ENCODE assay signal across 14 cellular contexts in genomic region chr12:56335527-56335926, GRCh38. TPM values are rescaled to one million over a fixed set of nuclear protein-coding genes. Genes with fewer than 3 reads are reported as not detected.
A peak's percentile ranks its signal among the peaks of the same experiment; 100 is the strongest.
DNase-seq lines count a peak whose midpoint lies in the region; ATAC-seq and TF ChIP-seq lines count a peak whose summit lies in the region.
"Not testable (repeated sequence)": the region's sequence is repeated elsewhere in the genome, so short reads cannot be mapped to it uniquely, and the experiment has no call there.
"Had no signal": no experiment of that assay in that cellular context is flagged by ENCODE, and none has a peak within 500 bp of the region (broad histone marks: within the 10 kb centered on the region; RNA-seq: fewer than 3 reads in every experiment).

No MANE protein-coding gene starts in this region.

- not testable (repeated sequence) for DNase-seq in CD4-positive, alpha-beta T cell; activated B cell treated with CpG ODN at 0.5 μM for 24 hours; central memory CD8-positive, alpha-beta T cell (ENCODE audit: low spot score in 2 of 2); naive B cell; stimulated activated effector memory CD8-positive, alpha-beta T cell treated with anti-CD3 and anti-CD28 coated beads, Interleukin-12 subunit alpha, Interleukin-12 subunit beta, amount 100 ng/mL, for 72 hours (ENCODE audit: low spot score in 2 of 2)

- H3K27me3 Mint-ChIP-seq in CD4-positive, alpha-beta T cell; activated B cell treated with CpG ODN at 0.5 μM for 24 hours; activated naive CD4-positive, alpha-beta T cell treated with anti-CD3 and anti-CD28 coated beads, Interleukin-2, amount 50 U/mL, for 24 hours; central memory CD8-positive, alpha-beta T cell; naive B cell: not testable (repeated sequence)

- CTCF ChIA-PET in CD4-positive, alpha-beta T cell (lab: Charles Lee), result interaction anchor here (0.7 to 1.6 kb wide), 2 partner anchors 11 to 128 kb away, joined by 3 read pairs; no protein-coding TSS in a partner anchor
- CTCF ChIA-PET in activated B cell treated with CpG ODN at 0.5 μM for 24 hours (lab: Charles Lee), result interaction anchor here (0.9 kb wide), 1 partner anchor 129 kb away, joined by 5 read pairs; no protein-coding TSS in a partner anchor

- not testable (repeated sequence) for TF ChIP-seq CTCF in CD4-positive, alpha-beta T cell (IDR thresholded peaks at IDR 0.05); DOHH2 (IDR thresholded peaks at IDR 0.05; ENCODE audit: low read depth, low read length, poor library complexity, severe bottlenecking); activated B cell treated with CpG ODN at 0.5 μM for 24 hours (IDR thresholded peaks at IDR 0.05)

- peaks cover 23% of the 10 kb centered on the region for H3F3A ChIP-seq in DOHH2 (ENCODE audit: control insufficient read depth, insufficient read depth)

- not testable (repeated sequence) for H3K27me3 ChIP-seq in CD4-positive, alpha-beta T cell (ENCODE audit: control insufficient read depth, insufficient read depth, low read length); DOHH2 (ENCODE audit: control insufficient read depth, low read length)

- H3K9me3 Mint-ChIP-seq in CD4-positive, alpha-beta T cell; activated B cell treated with CpG ODN at 0.5 μM for 24 hours; activated naive CD4-positive, alpha-beta T cell treated with anti-CD3 and anti-CD28 coated beads, Interleukin-2, amount 50 U/mL, for 24 hours; central memory CD8-positive, alpha-beta T cell; naive B cell; stimulated activated effector memory CD8-positive, alpha-beta T cell treated with anti-CD3 and anti-CD28 coated beads, Interleukin-12 subunit alpha, Interleukin-12 subunit beta, amount 100 ng/mL, for 72 hours: not testable (repeated sequence)

- peaks cover 67% of the 10 kb centered on the region for H3K4me1 ChIP-seq in DOHH2 (ENCODE audit: control insufficient read depth, low read length)

- H3K9me3 ChIP-seq in CD4-positive, alpha-beta T cell (ENCODE audit: control insufficient read depth, low read length); DOHH2 (ENCODE audit: control insufficient read depth, insufficient read depth, low read length): not testable (repeated sequence)

- not testable (repeated sequence) for H4K20me1 ChIP-seq in DOHH2 (ENCODE audit: control insufficient read depth, insufficient read depth, low read depth, low read length)

- peaks cover 72% of the 10 kb centered on the region for H3K4me1 Mint-ChIP-seq in CD4-positive, alpha-beta T cell (ENCODE audit: low read depth)
- H3K4me1 Mint-ChIP-seq in activated B cell treated with CpG ODN at 0.5 μM for 24 hours (peaks cover 60% of the 10 kb centered on the region), naive B cell (peaks cover 47 to 65% (median 48%) of the 10 kb centered on the region in 3 donors)
- H3K4me1 Mint-ChIP-seq in activated naive CD4-positive, alpha-beta T cell treated with anti-CD3 and anti-CD28 coated beads, Interleukin-2, amount 50 U/mL, for 24 hours, result peaks cover 58% of the 10 kb centered on the region
- H3K4me1 Mint-ChIP-seq in central memory CD8-positive, alpha-beta T cell, result peaks cover 38% of the 10 kb centered on the region
- peaks cover 59% of the 10 kb centered on the region for H3K4me1 Mint-ChIP-seq in stimulated activated effector memory CD8-positive, alpha-beta T cell treated with anti-CD3 and anti-CD28 coated beads, Interleukin-12 subunit alpha, Interleukin-12 subunit beta, amount 100 ng/mL, for 72 hours

- not testable (repeated sequence) for H3K27ac ChIP-seq in CD4-positive, alpha-beta T cell (ENCODE audit: low read depth, low read length)
- H3K27ac ChIP-seq in DOHH2 (ENCODE audit: low read depth, low read length), result peak overlapping the region; percentile 88

- H3K4me2 ChIP-seq in DOHH2 (ENCODE audit: low read length), result 0 out of 2 replicates have a peak overlapping the region, but pooled peaks have one; percentile 93

- intact Hi-C loops in CD4-positive, alpha-beta T cell (cut with DNase I, micrococcal nuclease), result loop anchor here in 1 of 2 experiments (2.0 kb wide), 1 partner anchor 35 kb away; the partner anchor contains the start of gene CS
- intact Hi-C loops in activated B cell treated with CpG ODN at 0.5 μM for 24 hours (cut with micrococcal nuclease), result loop anchor here (10.0 kb wide), 1 partner anchor 299 kb away; the partner anchor contains the start of gene BAZ2A

- H3K4me3 ChIP-seq in DOHH2 (ENCODE audit: low read length), result not testable (repeated sequence)

- not testable (repeated sequence) for H3K4me3 Mint-ChIP-seq in CD4-positive, alpha-beta T cell; activated B cell treated with CpG ODN at 0.5 μM for 24 hours; central memory CD8-positive, alpha-beta T cell; stimulated activated effector memory CD8-positive, alpha-beta T cell treated with anti-CD3 and anti-CD28 coated beads, Interleukin-12 subunit alpha, Interleukin-12 subunit beta, amount 100 ng/mL, for 72 hours
- peak overlapping the region; percentile 62 for H3K4me3 Mint-ChIP-seq in activated naive CD4-positive, alpha-beta T cell treated with anti-CD3 and anti-CD28 coated beads, Interleukin-2, amount 50 U/mL, for 24 hours
- H3K4me3 Mint-ChIP-seq in naive B cell, result peak overlapping the region in 5 of 8 donors; percentile 10 to 53 (median 21)

- peaks cover 34% of the 10 kb centered on the region for H3K79me2 ChIP-seq in DOHH2 (ENCODE audit: control insufficient read depth, low read length)

- not testable (repeated sequence) for ATAC-seq in CD4-positive, alpha-beta T cell (ENCODE audit: poor library complexity); activated B cell treated with CpG ODN at 0.5 μM for 24 hours (ENCODE audit: low read depth); central memory CD8-positive, alpha-beta T cell (replicated peaks; ENCODE audit: extremely low read depth, poor library complexity, severe bottlenecking); naive B cell (ENCODE audit: low read depth in 2 of 2); stimulated activated effector memory CD8-positive, alpha-beta T cell treated with anti-CD3 and anti-CD28 coated beads, Interleukin-12 subunit alpha, Interleukin-12 subunit beta, amount 100 ng/mL, for 72 hours

- peaks cover 26% of the 10 kb centered on the region for H3K36me3 ChIP-seq in DOHH2 (ENCODE audit: control insufficient read depth, low read length)

- peak overlapping the region; percentile 100 for H3K27ac Mint-ChIP-seq in CD4-positive, alpha-beta T cell
- peak overlapping the region; percentile 46 for H3K27ac Mint-ChIP-seq in activated B cell treated with CpG ODN at 0.5 μM for 24 hours
- peak overlapping the region; percentile 51 for H3K27ac Mint-ChIP-seq in activated naive CD4-positive, alpha-beta T cell treated with anti-CD3 and anti-CD28 coated beads, Interleukin-2, amount 50 U/mL, for 24 hours
- H3K27ac Mint-ChIP-seq in central memory CD8-positive, alpha-beta T cell (ENCODE audit: low read depth), result peak overlapping the region; percentile 19
- peak overlapping the region in 4 of 6 donors; percentile 53 to 100 (median 76) for H3K27ac Mint-ChIP-seq in naive B cell
- H3K27ac Mint-ChIP-seq in stimulated activated effector memory CD8-positive, alpha-beta T cell treated with anti-CD3 and anti-CD28 coated beads, Interleukin-12 subunit alpha, Interleukin-12 subunit beta, amount 100 ng/mL, for 72 hours, result peak overlapping the region; percentile 99

- not testable (repeated sequence) for H3K9me2 ChIP-seq in DOHH2 (replicated peaks; ENCODE audit: control insufficient read depth, low read length)

- H3K36me3 Mint-ChIP-seq in CD4-positive, alpha-beta T cell (ENCODE audit: low read depth), result peaks cover 41% of the 10 kb centered on the region
- peaks cover 20% of the 10 kb centered on the region for H3K36me3 Mint-ChIP-seq in activated B cell treated with CpG ODN at 0.5 μM for 24 hours (ENCODE audit: low read depth)
- H3K36me3 Mint-ChIP-seq in activated naive CD4-positive, alpha-beta T cell treated with anti-CD3 and anti-CD28 coated beads, Interleukin-2, amount 50 U/mL, for 24 hours; naive B cell: not testable (repeated sequence)
- H3K36me3 Mint-ChIP-seq in central memory CD8-positive, alpha-beta T cell (ENCODE audit: insufficient read depth), result peaks cover 19% of the 10 kb centered on the region
- H3K36me3 Mint-ChIP-seq in stimulated activated effector memory CD8-positive, alpha-beta T cell treated with anti-CD3 and anti-CD28 coated beads, Interleukin-12 subunit alpha, Interleukin-12 subunit beta, amount 100 ng/mL, for 72 hours, result peaks cover 35% of the 10 kb centered on the region

- POLR2A ChIA-PET in CD4-positive, alpha-beta T cell (lab: Charles Lee), result interaction anchor here (5.2 kb wide), 1 partner anchor 24 kb away, joined by 64 read pairs; the partner anchor contains the start of gene STAT2
- POLR2A ChIA-PET in activated B cell treated with CpG ODN at 0.5 μM for 24 hours (lab: Charles Lee), result interaction anchor here (0.7 to 4.8 kb wide), 6 partner anchors 19 to 517 kb away, joined by 3 to 61 read pairs (median 4); partner anchors contain the start of genes CNPY2, ORMDL2 and STAT2

RNA-seq across cellular contexts. Expression of gene PAN2, which starts 1.7 kb away (rescaled TPM):
- 100 to 1,000 TPM; 104 to 107 TPM for total RNA-seq in CD4-positive, alpha-beta T cell
- total RNA-seq in activated B cell treated with CpG ODN at 0.5 μM for 24 hours, result 86.3 and 98.9 TPM in 2 replicates
- polyA plus RNA-seq in naive B cell (ENCODE audit: low read depth in 6 of 6), result 10 to 100 TPM in 5 of 6 donors, 1 to 10 TPM in 1; 10.0 to 15.3 (median 13.6) TPM

RNA-seq across cellular contexts. Expression of gene IL23A, which starts 3.2 kb away (rescaled TPM):
- 10 to 100 TPM; 25.2 to 27.5 TPM for total RNA-seq in CD4-positive, alpha-beta T cell
- total RNA-seq in activated B cell treated with CpG ODN at 0.5 μM for 24 hours, result 5.6 and 7.2 TPM in 2 replicates
- polyA plus RNA-seq in naive B cell (ENCODE audit: low read depth in 6 of 6), result 10 to 100 TPM in 4 of 6 donors, 1 to 10 TPM in 2; 8.0 to 15.6 (median 12.9) TPM
- total RNA-seq: HT1080 had no signal

RNA-seq across cellular contexts. Expression of gene CNPY2, which starts 19.7 kb away (rescaled TPM):
- 10 to 100 TPM; 30.5 to 33.4 TPM for total RNA-seq in CD4-positive, alpha-beta T cell
- total RNA-seq in activated B cell treated with CpG ODN at 0.5 μM for 24 hours, result 72.1 and 98.8 TPM in 2 replicates
- polyA plus RNA-seq in naive B cell (ENCODE audit: low read depth in 6 of 6), result 100 to 1,000 TPM; 134 to 210 (median 152) TPM

RNA-seq across cellular contexts. Expression of gene STAT2, which starts 24.4 kb away (rescaled TPM):
- 100 to 1,000 TPM; 114 to 125 TPM for total RNA-seq in CD4-positive, alpha-beta T cell
- total RNA-seq in activated B cell treated with CpG ODN at 0.5 μM for 24 hours, result 159 and 177 TPM in 2 replicates
- 100 to 1,000 TPM; 119 to 150 (median 131) TPM for polyA plus RNA-seq in naive B cell (ENCODE audit: low read depth in 6 of 6)

RNA-seq across cellular contexts. Expression of gene APOF, which starts 27.1 kb away (rescaled TPM):
- total RNA-seq in CD4-positive, alpha-beta T cell, result not detected
- not detected in 2 replicates for total RNA-seq in activated B cell treated with CpG ODN at 0.5 μM for 24 hours
- polyA plus RNA-seq in naive B cell (ENCODE audit: low read depth in 6 of 6), result not detected
- total RNA-seq: Calu3, G401, H7, HFFc6, HT1080 had no signal
- polyA plus RNA-seq: A549, BJ had no signal

Comparison
In these comparisons a context has a peak if more than half of its experiments do, and no peak if none do; other contexts are left out.
1. H3K27ac Mint-ChIP-seq: peak in every context shown above with its lines; median percentile 100 in CD4-positive, alpha-beta T cell; 99 in stimulated activated effector memory CD8-positive, alpha-beta T cell treated with anti-CD3 and anti-CD28 coated beads, Interleukin-12 subunit alpha, Interleukin-12 subunit beta, amount 100 ng/mL, for 72 hours; 76 in naive B cell; 51 in activated naive CD4-positive, alpha-beta T cell treated with anti-CD3 and anti-CD28 coated beads, Interleukin-2, amount 50 U/mL, for 24 hours; 46 in activated B cell treated with CpG ODN at 0.5 μM for 24 hours; 19 in central memory CD8-positive, alpha-beta T cell.